Comparison of ENCODE assay signal across 8 cellular contexts in the genomic region with DNA sequence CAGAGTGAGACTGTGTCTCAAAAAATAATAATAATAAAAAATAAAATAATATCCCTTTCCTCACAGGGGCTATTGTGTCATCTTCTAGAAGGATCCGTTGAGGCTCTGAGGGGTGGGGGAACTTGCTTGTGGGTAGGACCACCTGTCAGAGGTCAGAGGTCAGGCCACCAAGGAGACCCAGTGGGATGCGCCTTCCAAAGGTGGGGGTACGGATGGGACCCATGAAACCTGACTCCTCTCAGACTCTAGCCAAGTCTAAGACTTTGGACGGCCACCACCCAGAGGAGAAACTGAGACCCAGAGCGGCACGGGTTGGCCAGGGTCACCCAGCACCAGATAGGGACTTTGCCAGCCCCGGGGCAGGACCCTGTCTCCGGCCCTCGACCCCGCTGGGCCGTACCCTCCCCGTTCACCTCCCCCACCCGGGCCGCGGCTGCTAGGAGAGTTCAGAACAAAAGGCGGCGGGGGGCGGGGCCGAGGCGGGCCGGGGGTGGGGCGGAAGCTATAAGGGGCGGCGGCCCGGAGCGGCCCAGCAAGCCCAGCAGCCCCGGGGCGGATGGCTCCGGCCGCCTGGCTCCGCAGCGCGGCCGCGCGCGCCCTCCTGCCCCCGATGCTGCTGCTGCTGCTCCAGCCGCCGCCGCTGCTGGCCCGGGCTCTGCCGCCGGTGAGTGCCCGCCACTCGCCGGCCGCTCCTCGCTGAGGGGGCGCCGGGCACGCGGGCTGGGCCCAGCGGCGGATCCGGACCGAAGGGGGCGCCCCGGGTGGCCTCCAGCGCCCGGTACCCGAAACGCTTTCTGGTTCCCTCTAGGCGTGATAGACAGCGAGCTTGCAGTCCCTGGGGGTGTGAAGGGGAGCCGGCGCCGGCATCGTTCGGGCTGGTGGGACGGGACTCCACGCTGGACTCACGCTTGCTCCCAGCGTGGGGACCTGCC. TPM values are rescaled to one million over a fixed set of nuclear protein-coding genes. Genes with fewer than 3 reads are reported as not detected.
DNase-seq lines count a peak whose midpoint lies in the region; ATAC-seq and TF ChIP-seq lines count a peak whose summit lies in the region.

A gene with protein sequence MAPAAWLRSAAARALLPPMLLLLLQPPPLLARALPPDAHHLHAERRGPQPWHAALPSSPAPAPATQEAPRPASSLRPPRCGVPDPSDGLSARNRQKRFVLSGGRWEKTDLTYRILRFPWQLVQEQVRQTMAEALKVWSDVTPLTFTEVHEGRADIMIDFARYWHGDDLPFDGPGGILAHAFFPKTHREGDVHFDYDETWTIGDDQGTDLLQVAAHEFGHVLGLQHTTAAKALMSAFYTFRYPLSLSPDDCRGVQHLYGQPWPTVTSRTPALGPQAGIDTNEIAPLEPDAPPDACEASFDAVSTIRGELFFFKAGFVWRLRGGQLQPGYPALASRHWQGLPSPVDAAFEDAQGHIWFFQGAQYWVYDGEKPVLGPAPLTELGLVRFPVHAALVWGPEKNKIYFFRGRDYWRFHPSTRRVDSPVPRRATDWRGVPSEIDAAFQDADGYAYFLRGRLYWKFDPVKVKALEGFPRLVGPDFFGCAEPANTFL (plus strand): TSS at position 535 of the 932 bp plus-strand sequence. CDS start 22 bp downstream, at position 557.

- no peaks in the 10 kb centered on the region for H3K36me3 Mint-ChIP-seq in IgD-negative memory B cell
- H3K36me3 Mint-ChIP-seq in chondrocyte (ENCODE audit: low read depth): no peaks in the 10 kb centered on the region

- H3K4me1 ChIP-seq in BLaER1 (peaks cover 90% of the 10 kb centered on the region), right lobe of liver (peaks cover 0 to 15% (median 6%) of the 10 kb centered on the region in 4 donors)

- intact Hi-C loops in right lobe of liver (cut with DNase I): no loop called here

- no peaks in the 10 kb centered on the region for H3K27me3 ChIP-seq in BLaER1
- H3K27me3 ChIP-seq in right lobe of liver: no peaks in the 10 kb centered on the region

- no peaks in the 10 kb centered on the region for H3K9me3 Mint-ChIP-seq in IgD-negative memory B cell
- no peaks in the 10 kb centered on the region for H3K9me3 Mint-ChIP-seq in chondrocyte (ENCODE audit: low read depth)

- H3K36me3 ChIP-seq in BLaER1 (no peaks in the 10 kb centered on the region), right lobe of liver (no peaks in the 10 kb centered on the region)

- DNase-seq in chondrocyte (ENCODE audit: low spot score) (no peak), right lobe of liver (peak; percentile 63 to 70 (median 64)), OCI-M2 (lab: John Stamatoyannopoulos, UW; ENCODE audit: unreplicated experiment) (no peak)
- peak; percentile 29 for DNase-seq in stimulated activated CD8-positive, alpha-beta memory T cell treated with anti-CD3 and anti-CD28 coated beads, Interleukin-12 subunit alpha, Interleukin-12 subunit beta, amount 100 ng/mL, for 4 hours (ENCODE audit: low read depth)

- peaks cover 13 to 18% (median 14%) of the 10 kb centered on the region in 3 donors for H3K4me1 Mint-ChIP-seq in IgD-negative memory B cell
- H3K4me1 Mint-ChIP-seq in chondrocyte (ENCODE audit: low read depth): peaks cover 56% of the 10 kb centered on the region

- no peak for TF ChIP-seq POLR2A in right lobe of liver (IDR thresholded peaks at IDR 0.05)

- H3K9me3 ChIP-seq in BLaER1 (no peaks in the 10 kb centered on the region), right lobe of liver (no peaks in the 10 kb centered on the region)

- WGBS in right lobe of liver (ENCODE audit: insufficient coverage, low coverage, low lambda C conversion rate, missing lambda C conversion rate): 9% methylated on average over 6 of the region's 74 CpGs

- ATAC-seq in right lobe of liver (peak; percentile 14 to 38 (median 26)), HG03135 (IDR thresholded peaks at IDR 0.05; ENCODE audit: unreplicated experiment) (no peak)

- H3K27ac ChIP-seq in BLaER1: peak within 1 kb of the TSS; percentile 94
- peak within 1 kb of the TSS; percentile 61; the same call in 1 of the 2 replicates for H3K27ac ChIP-seq in VCaP
- H3K27ac ChIP-seq in right lobe of liver: no peak within 1 kb of the TSS

- H3K4me3 Mint-ChIP-seq in IgD-negative memory B cell (peak within 1 kb of the TSS; percentile 74 to 87 (median 80)), chondrocyte (ENCODE audit: unreplicated experiment) (peak within 1 kb of the TSS; percentile 71)

- H3K9ac ChIP-seq in BLaER1: peak within 1 kb of the TSS; percentile 93

- peak within 1 kb of the TSS; percentile 99 for H3K4me2 ChIP-seq in BLaER1

- H3K27me3 Mint-ChIP-seq in IgD-negative memory B cell (no peaks in the 10 kb centered on the region), chondrocyte (ENCODE audit: low read depth) (no peaks in the 10 kb centered on the region)

- H3K27ac Mint-ChIP-seq in IgD-negative memory B cell (peak within 1 kb of the TSS; percentile 13 to 50 (median 39)), chondrocyte (ENCODE audit: unreplicated experiment) (peak within 1 kb of the TSS; percentile 78)

- peaks cover 6% of the 10 kb centered on the region for H4K20me1 ChIP-seq in BLaER1

- H3K4me3 ChIP-seq in BLaER1 (peak within 1 kb of the TSS; percentile 77), right lobe of liver (peak within 1 kb of the TSS in 2 of 3 donors; percentile 35 to 52)

- TF ChIP-seq CTCF in VCaP (conservative IDR thresholded peaks at IDR 0.05) (no peak; the same call in 1 of the 2 replicates), chondrocyte (IDR thresholded peaks at IDR 0.05) (peak; percentile 46), right lobe of liver (IDR thresholded peaks at IDR 0.05) (no peak)

RNA-seq across cellular contexts. Expression of the gene that starts here (rescaled TPM):
- 6.6 TPM for polyA plus RNA-seq in IgD-negative memory B cell
- total RNA-seq in chondrocyte: 68.4 to 172 TPM (median 169 TPM) in 3 replicates
- total RNA-seq in right lobe of liver: 1 to 10 TPM in 2 of 6 experiments, under 1 TPM in 4; 0.59 to 1.3 (median 0.90) TPM

Comparison
In these comparisons a context has a peak if more than half of its experiments do, and no peak if none do; other contexts are left out.
1. RNA of the gene that starts here (total RNA-seq): 68.4 to 172 TPM in chondrocyte; 0.59 to 1.3 TPM in right lobe of liver; every median in the first group is over 10 times any median in the second.
2. H3K27ac ChIP-seq: peak in BLaER1 (single experiment) and VCaP (single experiment); none in right lobe of liver (0 of 3).
3. DNase-seq: peak in right lobe of liver (3 of 3) and stimulated activated CD8-positive, alpha-beta memory T cell treated with anti-CD3 and anti-CD28 coated beads, Interleukin-12 subunit alpha, Interleukin-12 subunit beta, amount 100 ng/mL, for 4 hours (single experiment); none in chondrocyte (single experiment) and OCI-M2 (single experiment).